1 cellular context compared by ENCODE assay signal in the genomic region with DNA sequence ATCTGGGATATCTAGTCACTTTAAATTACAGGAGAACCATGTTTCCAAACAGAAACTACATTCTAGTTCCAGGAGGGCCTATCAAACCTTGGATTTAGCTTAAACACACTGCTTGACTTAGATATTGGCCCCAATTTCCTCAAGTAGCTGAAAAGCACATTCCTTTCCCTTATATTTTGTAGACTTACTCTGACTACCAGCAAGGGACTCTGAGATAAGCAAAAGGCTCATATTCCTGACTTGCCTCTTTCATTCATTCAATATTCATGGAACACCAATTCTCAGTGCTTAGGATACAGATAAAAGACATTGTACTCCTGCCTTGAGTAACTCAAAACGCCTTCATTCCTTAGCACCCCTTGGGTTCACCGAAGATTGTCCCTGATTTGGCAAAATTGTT.
TF ChIP-seq lines count a peak whose summit lies in the region.

No MANE protein-coding gene starts in this region.

TF ChIP-seq in WTC11, 78 proteins besides CTCF, POLR2A, EP300 and RAD21:
- TF ChIP-seq FOXK1 (CRISPR knock-in tag; IDR thresholded peaks at IDR 0.05): no peak
- TF ChIP-seq KAT7 (CRISPR knock-in tag; IDR thresholded peaks at IDR 0.05; ENCODE audit: borderline replicate concordance): no peak
- no peak for TF ChIP-seq ESRRA (CRISPR knock-in tag; IDR thresholded peaks at IDR 0.05; ENCODE audit: borderline replicate concordance)
- no peak for TF ChIP-seq ZNF121 (CRISPR knock-in tag; IDR thresholded peaks at IDR 0.05)
- no peak for TF ChIP-seq STAT6 (CRISPR knock-in tag; conservative IDR thresholded peaks at IDR 0.05; ENCODE audit: low read depth)
- no peak for TF ChIP-seq SMAD4 (CRISPR knock-in tag; IDR thresholded peaks at IDR 0.05)
- TF ChIP-seq ZNF263 (CRISPR knock-in tag; IDR thresholded peaks at IDR 0.05; ENCODE audit: low read depth): no peak
- TF ChIP-seq ELF4 (CRISPR knock-in tag; IDR thresholded peaks at IDR 0.05; ENCODE audit: low read depth): no peak
- TF ChIP-seq ZNF138 (CRISPR knock-in tag; conservative IDR thresholded peaks at IDR 0.05): no peak
- TF ChIP-seq TCF7 (CRISPR knock-in tag; IDR thresholded peaks at IDR 0.05; ENCODE audit: low read depth): no peak
- TF ChIP-seq ATF3 (CRISPR knock-in tag; conservative IDR thresholded peaks at IDR 0.05): no peak
- TF ChIP-seq FOXJ3 (CRISPR knock-in tag; IDR thresholded peaks at IDR 0.05; ENCODE audit: borderline replicate concordance): no peak
- no peak for TF ChIP-seq GRHL2 (CRISPR knock-in tag; IDR thresholded peaks at IDR 0.05; ENCODE audit: insufficient replicate concordance, severe bottlenecking)
- no peak for TF ChIP-seq TP53 (CRISPR knock-in tag; IDR thresholded peaks at IDR 0.05)
- TF ChIP-seq SP1 (CRISPR knock-in tag; conservative IDR thresholded peaks at IDR 0.05): no peak
- no peak for TF ChIP-seq RORB (CRISPR knock-in tag; IDR thresholded peaks at IDR 0.05)
- TF ChIP-seq, protein P1, sequence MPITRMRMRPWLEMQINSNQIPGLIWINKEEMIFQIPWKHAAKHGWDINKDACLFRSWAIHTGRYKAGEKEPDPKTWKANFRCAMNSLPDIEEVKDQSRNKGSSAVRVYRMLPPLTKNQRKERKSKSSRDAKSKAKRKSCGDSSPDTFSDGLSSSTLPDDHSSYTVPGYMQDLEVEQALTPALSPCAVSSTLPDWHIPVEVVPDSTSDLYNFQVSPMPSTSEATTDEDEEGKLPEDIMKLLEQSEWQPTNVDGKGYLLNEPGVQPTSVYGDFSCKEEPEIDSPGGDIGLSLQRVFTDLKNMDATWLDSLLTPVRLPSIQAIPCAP (CRISPR knock-in tag; IDR thresholded peaks at IDR 0.05): no peak
- TF ChIP-seq ZBTB43 (CRISPR knock-in tag; IDR thresholded peaks at IDR 0.05): no peak
- TF ChIP-seq MLX (CRISPR knock-in tag; IDR thresholded peaks at IDR 0.05): no peak
TF ChIP-seq in WTC11: peak in this region for 0.
